Comparison of ENCODE assay signal across 1 cellular context in genomic region chr16:90046122-90046970, GRCh38.
TF ChIP-seq lines count a peak whose summit lies in the region.

No MANE protein-coding gene starts in this region.

TF ChIP-seq in HepG2, 621 proteins besides CTCF, POLR2A, EP300 and RAD21 (continued from another document and continues in another):
- TF ChIP-seq NR0B2 (CRISPR knock-in tag; IDR thresholded peaks at IDR 0.05) (0 out of 2 replicates have a peak, but pooled peaks have one; percentile 28), ZNF503 (CRISPR knock-in tag; IDR thresholded peaks at IDR 0.05) (no peak), GTF3A (CRISPR knock-in tag; conservative IDR thresholded peaks at IDR 0.05) (no peak), ZNF251 (CRISPR knock-in tag; IDR thresholded peaks at IDR 0.05) (no peak), ADNP (CRISPR knock-in tag; IDR thresholded peaks at IDR 0.05) (no peak), HDAC6 (IDR thresholded peaks at IDR 0.05; ENCODE audit: low read depth, low read length) (no peak), HOXD1 (CRISPR knock-in tag; IDR thresholded peaks at IDR 0.05) (0 out of 2 replicates have a peak, but pooled peaks have one; percentile 36), ZNF292 (CRISPR knock-in tag; IDR thresholded peaks at IDR 0.05; ENCODE audit: borderline replicate concordance, low read depth) (no peak), ZNF17 (CRISPR knock-in tag; IDR thresholded peaks at IDR 0.05) (no peak), TP53 (CRISPR knock-in tag; conservative IDR thresholded peaks at IDR 0.05) (no peak), THAP11 (CRISPR knock-in tag; IDR thresholded peaks at IDR 0.05) (no peak), ZBTB4 (CRISPR knock-in tag; IDR thresholded peaks at IDR 0.05; ENCODE audit: borderline replicate concordance) (peak; percentile 78; the same call in 1 of the 2 replicates), ZBTB8A (CRISPR knock-in tag; IDR thresholded peaks at IDR 0.05; ENCODE audit: borderline replicate concordance, low read depth) (no peak), SNRNP70 (IDR thresholded peaks at IDR 0.05; ENCODE audit: low read depth, low read length) (no peak), IRX3 (CRISPR knock-in tag; IDR thresholded peaks at IDR 0.05; ENCODE audit: borderline replicate concordance, low read depth) (no peak), RBM39 (IDR thresholded peaks at IDR 0.05; ENCODE audit: low read depth, low read length, poor library complexity, severe bottlenecking) (no peak), ZNF296 (CRISPR knock-in tag; conservative IDR thresholded peaks at IDR 0.05) (no peak), KLF9 (CRISPR knock-in tag; IDR thresholded peaks at IDR 0.05; ENCODE audit: low read depth) (no peak), ZNF343 (CRISPR knock-in tag; IDR thresholded peaks at IDR 0.05) (0 out of 2 replicates have a peak, but pooled peaks have one; percentile 8), ZNF567 (CRISPR knock-in tag; IDR thresholded peaks at IDR 0.05; ENCODE audit: borderline replicate concordance) (0 out of 2 replicates have a peak, but pooled peaks have one; percentile 51), CERS6 (CRISPR knock-in tag; IDR thresholded peaks at IDR 0.05) (no peak), ZBTB42 (CRISPR knock-in tag; IDR thresholded peaks at IDR 0.05) (0 out of 2 replicates have a peak, but pooled peaks have one; percentile 8), ZNF572 (CRISPR knock-in tag; IDR thresholded peaks at IDR 0.05) (0 out of 2 replicates have a peak, but pooled peaks have one; percentile 11), ZBTB38 (CRISPR knock-in tag; IDR thresholded peaks at IDR 0.05) (no peak), ZNF644 (CRISPR knock-in tag; IDR thresholded peaks at IDR 0.05; ENCODE audit: low read depth) (no peak), SP5 (CRISPR knock-in tag; IDR thresholded peaks at IDR 0.05; ENCODE audit: borderline replicate concordance, low read depth) (no peak), MTF1 (CRISPR knock-in tag; IDR thresholded peaks at IDR 0.05) (no peak), ARID2 (CRISPR knock-in tag; IDR thresholded peaks at IDR 0.05; ENCODE audit: borderline replicate concordance) (0 out of 2 replicates have a peak, but pooled peaks have one; percentile 18)
- TF ChIP-seq, protein P1, sequence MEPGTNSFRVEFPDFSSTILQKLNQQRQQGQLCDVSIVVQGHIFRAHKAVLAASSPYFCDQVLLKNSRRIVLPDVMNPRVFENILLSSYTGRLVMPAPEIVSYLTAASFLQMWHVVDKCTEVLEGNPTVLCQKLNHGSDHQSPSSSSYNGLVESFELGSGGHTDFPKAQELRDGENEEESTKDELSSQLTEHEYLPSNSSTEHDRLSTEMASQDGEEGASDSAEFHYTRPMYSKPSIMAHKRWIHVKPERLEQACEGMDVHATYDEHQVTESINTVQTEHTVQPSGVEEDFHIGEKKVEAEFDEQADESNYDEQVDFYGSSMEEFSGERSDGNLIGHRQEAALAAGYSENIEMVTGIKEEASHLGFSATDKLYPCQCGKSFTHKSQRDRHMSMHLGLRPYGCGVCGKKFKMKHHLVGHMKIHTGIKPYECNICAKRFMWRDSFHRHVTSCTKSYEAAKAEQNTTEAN (CRISPR knock-in tag; conservative IDR thresholded peaks at IDR 0.05) = no peak
- TF ChIP-seq, protein P2, sequence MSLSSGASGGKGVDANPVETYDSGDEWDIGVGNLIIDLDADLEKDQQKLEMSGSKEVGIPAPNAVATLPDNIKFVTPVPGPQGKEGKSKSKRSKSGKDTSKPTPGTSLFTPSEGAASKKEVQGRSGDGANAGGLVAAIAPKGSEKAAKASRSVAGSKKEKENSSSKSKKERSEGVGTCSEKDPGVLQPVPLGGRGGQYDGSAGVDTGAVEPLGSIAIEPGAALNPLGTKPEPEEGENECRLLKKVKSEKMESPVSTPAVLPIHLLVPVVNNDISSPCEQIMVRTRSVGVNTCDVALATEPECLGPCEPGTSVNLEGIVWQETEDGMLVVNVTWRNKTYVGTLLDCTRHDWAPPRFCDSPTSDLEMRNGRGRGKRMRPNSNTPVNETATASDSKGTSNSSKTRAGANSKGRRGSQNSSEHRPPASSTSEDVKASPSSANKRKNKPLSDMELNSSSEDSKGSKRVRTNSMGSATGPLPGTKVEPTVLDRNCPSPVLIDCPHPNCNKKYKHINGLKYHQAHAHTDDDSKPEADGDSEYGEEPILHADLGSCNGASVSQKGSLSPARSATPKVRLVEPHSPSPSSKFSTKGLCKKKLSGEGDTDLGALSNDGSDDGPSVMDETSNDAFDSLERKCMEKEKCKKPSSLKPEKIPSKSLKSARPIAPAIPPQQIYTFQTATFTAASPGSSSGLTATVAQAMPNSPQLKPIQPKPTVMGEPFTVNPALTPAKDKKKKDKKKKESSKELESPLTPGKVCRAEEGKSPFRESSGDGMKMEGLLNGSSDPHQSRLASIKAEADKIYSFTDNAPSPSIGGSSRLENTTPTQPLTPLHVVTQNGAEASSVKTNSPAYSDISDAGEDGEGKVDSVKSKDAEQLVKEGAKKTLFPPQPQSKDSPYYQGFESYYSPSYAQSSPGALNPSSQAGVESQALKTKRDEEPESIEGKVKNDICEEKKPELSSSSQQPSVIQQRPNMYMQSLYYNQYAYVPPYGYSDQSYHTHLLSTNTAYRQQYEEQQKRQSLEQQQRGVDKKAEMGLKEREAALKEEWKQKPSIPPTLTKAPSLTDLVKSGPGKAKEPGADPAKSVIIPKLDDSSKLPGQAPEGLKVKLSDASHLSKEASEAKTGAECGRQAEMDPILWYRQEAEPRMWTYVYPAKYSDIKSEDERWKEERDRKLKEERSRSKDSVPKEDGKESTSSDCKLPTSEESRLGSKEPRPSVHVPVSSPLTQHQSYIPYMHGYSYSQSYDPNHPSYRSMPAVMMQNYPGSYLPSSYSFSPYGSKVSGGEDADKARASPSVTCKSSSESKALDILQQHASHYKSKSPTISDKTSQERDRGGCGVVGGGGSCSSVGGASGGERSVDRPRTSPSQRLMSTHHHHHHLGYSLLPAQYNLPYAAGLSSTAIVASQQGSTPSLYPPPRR (CRISPR knock-in tag; IDR thresholded peaks at IDR 0.05; ENCODE audit: borderline replicate concordance) = 0 out of 2 replicates have a peak, but pooled peaks have one; percentile 34
- TF ChIP-seq, protein P3, sequence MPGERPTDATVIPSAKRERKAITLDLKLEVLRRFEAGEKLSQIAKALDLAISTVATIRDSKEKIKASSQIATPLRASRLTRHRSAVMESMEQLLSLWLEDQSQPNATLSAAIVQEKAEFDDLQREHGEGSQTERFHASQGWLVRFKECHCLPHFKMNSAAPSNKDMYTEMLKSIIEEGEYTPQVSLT (CRISPR knock-in tag; IDR thresholded peaks at IDR 0.05; ENCODE audit: borderline replicate concordance, low read depth) = no peak
- TF ChIP-seq, protein P4, sequence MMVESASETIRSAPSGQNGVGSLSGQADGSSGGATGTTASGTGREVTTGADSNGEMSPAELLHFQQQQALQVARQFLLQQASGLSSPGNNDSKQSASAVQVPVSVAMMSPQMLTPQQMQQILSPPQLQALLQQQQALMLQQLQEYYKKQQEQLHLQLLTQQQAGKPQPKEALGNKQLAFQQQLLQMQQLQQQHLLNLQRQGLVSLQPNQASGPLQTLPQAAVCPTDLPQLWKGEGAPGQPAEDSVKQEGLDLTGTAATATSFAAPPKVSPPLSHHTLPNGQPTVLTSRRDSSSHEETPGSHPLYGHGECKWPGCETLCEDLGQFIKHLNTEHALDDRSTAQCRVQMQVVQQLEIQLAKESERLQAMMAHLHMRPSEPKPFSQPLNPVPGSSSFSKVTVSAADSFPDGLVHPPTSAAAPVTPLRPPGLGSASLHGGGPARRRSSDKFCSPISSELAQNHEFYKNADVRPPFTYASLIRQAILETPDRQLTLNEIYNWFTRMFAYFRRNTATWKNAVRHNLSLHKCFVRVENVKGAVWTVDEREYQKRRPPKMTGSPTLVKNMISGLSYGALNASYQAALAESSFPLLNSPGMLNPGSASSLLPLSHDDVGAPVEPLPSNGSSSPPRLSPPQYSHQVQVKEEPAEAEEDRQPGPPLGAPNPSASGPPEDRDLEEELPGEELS (CRISPR knock-in tag; IDR thresholded peaks at IDR 0.05) = no peak
